Comparison of ENCODE assay signal across 9 cellular contexts in genomic region chr20:24634855-24635254, GRCh38.
DNase-seq lines count a peak whose midpoint lies in the region; ATAC-seq, FAIRE-seq and TF ChIP-seq lines count a peak whose summit lies in the region.
"Had no signal": no experiment of that assay in that cellular context is flagged by ENCODE, and none has a peak within 500 bp of the region (broad histone marks: within the 10 kb centered on the region; RNA-seq: fewer than 3 reads in every experiment).

No MANE protein-coding gene starts in this region.

- H3K27me3 ChIP-seq in body of pancreas, result no peaks in the 10 kb centered on the region

- no peak for TF ChIP-seq POLR2A in body of pancreas (IDR thresholded peaks at IDR 0.05)

- intact Hi-C loops in body of pancreas (cut with DNase I), result loop anchor here (10.0 kb wide), 1 partner anchor 70 kb away; no protein-coding TSS in a partner anchor
- intact Hi-C loops in kidney (cut with DNase I), result no loop called here
- intact Hi-C loops in CD14-positive monocyte (cut with micrococcal nuclease), result no loop called here
- intact Hi-C loops in activated T-helper 1 cell treated with anti-CD3 and anti-CD28 coated beads, Interleukin-12 subunit alpha, Interleukin-12 subunit beta, Interleukin-2, Interleukin-4 antibody, amounts not matched to agents 30 ng/mL and 10 ng/mL and 1 ng/mL, durations not matched to agents 14 hours and 24 hours and 36 hours (cut with micrococcal nuclease), result no loop called here

- H3K4me1 Mint-ChIP-seq in CD14-positive monocyte, result peaks cover 10% of the 10 kb centered on the region
- peaks cover 2% of the 10 kb centered on the region for H3K4me1 Mint-ChIP-seq in activated T-helper 1 cell treated with anti-CD3 and anti-CD28 coated beads, Interleukin-12 subunit alpha, Interleukin-12 subunit beta, Interleukin-2, Interleukin-4 antibody, amounts not matched to agents 30 ng/mL and 10 ng/mL and 1 ng/mL, durations not matched to agents 14 hours and 24 hours and 36 hours (ENCODE audit: low read depth)

- no peaks in the 10 kb centered on the region for H3K36me3 Mint-ChIP-seq in CD14-positive monocyte
- H3K36me3 Mint-ChIP-seq in activated T-helper 1 cell treated with anti-CD3 and anti-CD28 coated beads, Interleukin-12 subunit alpha, Interleukin-12 subunit beta, Interleukin-2, Interleukin-4 antibody, amounts not matched to agents 30 ng/mL and 10 ng/mL and 1 ng/mL, durations not matched to agents 14 hours and 24 hours and 36 hours (ENCODE audit: low read depth), result no peaks in the 10 kb centered on the region

- H3K9me3 Mint-ChIP-seq in CD14-positive monocyte, result no peaks in the 10 kb centered on the region
- H3K9me3 Mint-ChIP-seq in activated T-helper 1 cell treated with anti-CD3 and anti-CD28 coated beads, Interleukin-12 subunit alpha, Interleukin-12 subunit beta, Interleukin-2, Interleukin-4 antibody, amounts not matched to agents 30 ng/mL and 10 ng/mL and 1 ng/mL, durations not matched to agents 14 hours and 24 hours and 36 hours, result no peaks in the 10 kb centered on the region

- no peak overlapping the region for H3K9ac ChIP-seq in kidney (ENCODE audit: low read length in 2 of 2)

- DNase-seq in AG09309 (ENCODE audit: low read depth), result peak; percentile 81
- DNase-seq in HT1080 (ENCODE audit: low read depth), result peak; percentile 90
- DNase-seq in body of pancreas, result peak in 1 of 4 donors; percentile 11
- DNase-seq in kidney, result peak; percentile 49
- no peak for DNase-seq in CD14-positive monocyte (ENCODE audit: low spot score)
- DNase-seq in activated effector memory CD4-positive, alpha-beta T cell treated with anti-CD3 and anti-CD28 coated beads, Interleukin-2, amount 50 U/mL, for 16 hours, result no peak
- no peak for DNase-seq in activated T-helper 1 cell treated with anti-CD3 and anti-CD28 coated beads, Interleukin-12 subunit alpha, Interleukin-12 subunit beta, Interleukin-2, Interleukin-4 antibody, amounts not matched to agents 30 ng/mL and 10 ng/mL and 1 ng/mL, durations not matched to agents 14 hours and 24 hours and 36 hours (ENCODE audit: low spot score)
- DNase-seq: NCI-H1436 had no signal

- ATAC-seq in body of pancreas (peak; percentile 18), HG03025 (IDR thresholded peaks at IDR 0.05; ENCODE audit: low FRiP score, unreplicated experiment) (no peak)

- H3K27ac Mint-ChIP-seq in CD14-positive monocyte, result no peak overlapping the region
- H3K27ac Mint-ChIP-seq in activated T-helper 1 cell treated with anti-CD3 and anti-CD28 coated beads, Interleukin-12 subunit alpha, Interleukin-12 subunit beta, Interleukin-2, Interleukin-4 antibody, amounts not matched to agents 30 ng/mL and 10 ng/mL and 1 ng/mL, durations not matched to agents 14 hours and 24 hours and 36 hours, result no peak overlapping the region

- H3K9me3 ChIP-seq in body of pancreas (no peaks in the 10 kb centered on the region), kidney (ENCODE audit: control insufficient read depth in 1 of 2, low read length in 2 of 2) (no peaks in the 10 kb centered on the region)

- H3K27ac ChIP-seq in body of pancreas, result no peak overlapping the region
- H3K27ac ChIP-seq in kidney (ENCODE audit: low read depth in 2 of 2, low read length in 2 of 2), result no peak overlapping the region

- FAIRE-seq in kidney (lab: Jason Lieb, UNC), result no peak

- peaks cover 0 to 6% (median 2%) of the 10 kb centered on the region in 3 donors for H3K27me3 Mint-ChIP-seq in CD14-positive monocyte (ENCODE audit: low read depth in 3 of 3)
- H3K27me3 Mint-ChIP-seq in activated T-helper 1 cell treated with anti-CD3 and anti-CD28 coated beads, Interleukin-12 subunit alpha, Interleukin-12 subunit beta, Interleukin-2, Interleukin-4 antibody, amounts not matched to agents 30 ng/mL and 10 ng/mL and 1 ng/mL, durations not matched to agents 14 hours and 24 hours and 36 hours (ENCODE audit: insufficient read depth), result peaks cover 2% of the 10 kb centered on the region

- no peak overlapping the region for H3K4me3 Mint-ChIP-seq in CD14-positive monocyte
- H3K4me3 Mint-ChIP-seq in activated T-helper 1 cell treated with anti-CD3 and anti-CD28 coated beads, Interleukin-12 subunit alpha, Interleukin-12 subunit beta, Interleukin-2, Interleukin-4 antibody, amounts not matched to agents 30 ng/mL and 10 ng/mL and 1 ng/mL, durations not matched to agents 14 hours and 24 hours and 36 hours, result no peak overlapping the region

- no peaks in the 10 kb centered on the region for H3K4me1 ChIP-seq in body of pancreas
- H3K4me1 ChIP-seq in kidney (ENCODE audit: control insufficient read depth in 1 of 2, insufficient read depth in 1 of 2, low read depth in 1 of 2, low read length in 2 of 2), result no peaks in the 10 kb centered on the region

- H3K4me3 ChIP-seq in AG09309 (ENCODE audit: control insufficient read depth, low read depth, low read length) (peak overlapping the region; percentile 19; the same call in 1 of the 2 replicates), body of pancreas (no peak overlapping the region), kidney (ENCODE audit: low read length in 2 of 2) (no peak overlapping the region)

- no peaks in the 10 kb centered on the region for H3K36me3 ChIP-seq in body of pancreas (replicated peaks in 1 of 2; ENCODE audit: insufficient read depth in 1 of 2, low read depth in 2 of 2)
- H3K36me3 ChIP-seq in kidney (ENCODE audit: control insufficient read depth in 1 of 2, insufficient read depth in 2 of 2, low read length in 2 of 2), result no peaks in the 10 kb centered on the region

- WGBS in body of pancreas, 2 donors, result 58 to 65% methylated on average over 9 of the region's 9 CpGs

- TF ChIP-seq CTCF in AG09309 (IDR thresholded peaks at IDR 0.05; ENCODE audit: control insufficient read depth, insufficient read depth, low read depth, low read length, missing control alignments), result no peak
- no peak for TF ChIP-seq CTCF in body of pancreas (IDR thresholded peaks at IDR 0.05)
- TF ChIP-seq CTCF in kidney (IDR thresholded peaks at IDR 0.05; ENCODE audit: borderline replicate concordance, extremely low read depth, insufficient read depth), result no peak
- TF ChIP-seq CTCF in CD14-positive monocyte (IDR thresholded peaks at IDR 0.05), result no peak

Comparison
In these comparisons a context has a peak if more than half of its experiments do, and no peak if none do; other contexts are left out.
1. DNase-seq: peak in AG09309 (single experiment), HT1080 (single experiment) and kidney (single experiment); none in CD14-positive monocyte (single experiment), activated effector memory CD4-positive, alpha-beta T cell treated with anti-CD3 and anti-CD28 coated beads, Interleukin-2, amount 50 U/mL, for 16 hours (single experiment) and activated T-helper 1 cell treated with anti-CD3 and anti-CD28 coated beads, Interleukin-12 subunit alpha, Interleukin-12 subunit beta, Interleukin-2, Interleukin-4 antibody, amounts not matched to agents 30 ng/mL and 10 ng/mL and 1 ng/mL, durations not matched to agents 14 hours and 24 hours and 36 hours (single experiment).